In the genomic region with DNA sequence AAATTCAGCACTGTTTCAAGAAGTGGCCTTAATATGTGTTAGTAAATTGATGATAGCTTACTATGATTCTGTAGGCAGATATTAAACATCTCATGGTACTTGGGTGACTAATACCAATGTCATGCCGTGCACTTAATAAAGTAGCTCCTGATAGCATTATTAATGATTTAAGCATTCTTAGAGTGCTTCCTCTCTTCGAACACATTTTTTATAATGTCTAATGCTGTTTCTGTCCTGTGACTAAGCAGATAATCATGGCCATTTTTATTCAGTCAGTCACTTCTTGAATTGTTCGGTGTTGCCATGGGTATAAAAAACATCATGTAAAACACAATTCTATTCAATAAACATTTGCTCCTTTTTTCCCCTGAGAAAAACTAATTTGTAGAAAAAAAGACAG, we compare ENCODE assay signal across 17 cellular contexts.
DNase-seq lines count a peak whose midpoint lies in the region; ATAC-seq and TF ChIP-seq lines count a peak whose summit lies in the region.
"Had no signal": no experiment of that assay in that cellular context is flagged by ENCODE, and none has a peak within 500 bp of the region (broad histone marks: within the 10 kb centered on the region; RNA-seq: fewer than 3 reads in every experiment).

No MANE protein-coding gene starts in this region.

- intact Hi-C loops in prostate gland (cut with DNase I), result no loop called here

- in situ Hi-C loops in ACHN (cut with HindIII; ENCODE audit: low pct_ligation_motif_present, low pct_unique_long_range_greater_than_20kb, low sequenced_read_pairs) (no loop called here), brain microvascular endothelial cell (cut with HindIII; ENCODE audit: low pct_ligation_motif_present, low sequenced_read_pairs) (no loop called here)

- H3K27ac ChIP-seq in brain microvascular endothelial cell (peak overlapping the region; percentile 34), prostate gland (no peak overlapping the region)
- H3K27ac ChIP-seq: ascending aorta, ovary, uterus had no signal

- peak; percentile 4 for DNase-seq in ACHN
- peak; percentile 24 for DNase-seq in HS-27A (ENCODE audit: low read depth)
- DNase-seq in brain microvascular endothelial cell, result peak; percentile 22
- DNase-seq in hepatic stellate cell (ENCODE audit: low spot score), result peak; percentile 30
- no peak for DNase-seq in OCI-M2 (lab: John Stamatoyannopoulos, UW; ENCODE audit: unreplicated experiment)
- DNase-seq in activated CD8-positive, alpha-beta memory T cell treated with anti-CD3 and anti-CD28 coated beads, Interleukin-2, amount 50 U/mL, for 4 hours, result no peak
- DNase-seq in prostate gland (ENCODE audit: low spot score), result no peak
- DNase-seq: activated CD4-positive, alpha-beta T cell treated with anti-CD3 and anti-CD28 coated beads for 1 hour; AML-193; DMS79 treated with DMSO at 0.1 percent for 48 hours; endodermal cell; mesendoderm; ovary; stimulated activated CD4-positive, alpha-beta T cell treated with anti-CD3 and anti-CD28 coated beads, Interleukin-1b, Interleukin-23, amount 100 ng/mL, for 48 hours; uterus had no signal

- no peak for TF ChIP-seq POLR2A in prostate gland (IDR thresholded peaks at IDR 0.05)

- no peaks in the 10 kb centered on the region for H3K4me1 ChIP-seq in prostate gland (replicated peaks)
- H3K4me1 ChIP-seq: ascending aorta, uterus had no signal

- H3K4me3 ChIP-seq in brain microvascular endothelial cell (ENCODE audit: low read depth, low read length) (no peak overlapping the region), prostate gland (no peak overlapping the region)
- H3K4me3 ChIP-seq: ascending aorta, ovary, uterus had no signal

- H3K36me3 ChIP-seq in brain microvascular endothelial cell (replicated peaks) (no peaks in the 10 kb centered on the region), prostate gland (no peaks in the 10 kb centered on the region)
- H3K36me3 ChIP-seq: ascending aorta, ovary, uterus had no signal

- H3K27me3 ChIP-seq in brain microvascular endothelial cell (replicated peaks) (no peaks in the 10 kb centered on the region), prostate gland (replicated peaks; ENCODE audit: insufficient read depth) (no peaks in the 10 kb centered on the region)
- H3K27me3 ChIP-seq: ascending aorta, ovary, uterus had no signal

- TF ChIP-seq CTCF in brain microvascular endothelial cell (IDR thresholded peaks at IDR 0.05; ENCODE audit: low read depth, low read length, missing control alignments) (no peak), prostate gland (IDR thresholded peaks at IDR 0.05) (no peak)

- no peak for ATAC-seq in GM21717 (IDR thresholded peaks at IDR 0.05; ENCODE audit: unreplicated experiment)

- 81% methylated on average over 3 of the region's 3 CpGs for WGBS in prostate gland

- no peaks in the 10 kb centered on the region for H3K9me3 ChIP-seq in prostate gland
- H3K9me3 ChIP-seq: ascending aorta, ovary, uterus had no signal

Comparison
In these comparisons a context has a peak if more than half of its experiments do, and no peak if none do; other contexts are left out.
1. DNase-seq: peak in ACHN (single experiment), HS-27A (single experiment), brain microvascular endothelial cell (single experiment) and hepatic stellate cell (single experiment); none in OCI-M2 (single experiment), activated CD8-positive, alpha-beta memory T cell treated with anti-CD3 and anti-CD28 coated beads, Interleukin-2, amount 50 U/mL, for 4 hours (single experiment) and prostate gland (single experiment).